In genomic region chr6:32128751-32129296, GRCh38 we compare ENCODE assay signal across 1 cellular context.
TF ChIP-seq lines count a peak whose summit lies in the region.

No MANE protein-coding gene starts in this region.

TF ChIP-seq in HepG2, 621 proteins besides CTCF, POLR2A, EP300 and RAD21 (continues in another document):
- TF ChIP-seq ZSCAN29 (CRISPR knock-in tag; conservative IDR thresholded peaks at IDR 0.05), result no peak
- no peak for TF ChIP-seq FOXK2 (IDR thresholded peaks at IDR 0.05)
- no peak for TF ChIP-seq ZNF468 (CRISPR knock-in tag; IDR thresholded peaks at IDR 0.05)
- no peak for TF ChIP-seq TFE3 (CRISPR knock-in tag; IDR thresholded peaks at IDR 0.05)
- no peak for TF ChIP-seq ZNF333 (CRISPR knock-in tag; IDR thresholded peaks at IDR 0.05; ENCODE audit: borderline replicate concordance)
- TF ChIP-seq MZF1 (CRISPR knock-in tag; IDR thresholded peaks at IDR 0.05; ENCODE audit: borderline replicate concordance), result 0 out of 2 replicates have a peak, but pooled peaks have one; percentile 21
- peak; percentile 42; the same call in 1 of the 2 replicates for TF ChIP-seq MTA1 (CRISPR knock-in tag; IDR thresholded peaks at IDR 0.05; ENCODE audit: borderline replicate concordance)
- peak; percentile 37; the same call in 1 of the 2 replicates for TF ChIP-seq ZBTB4 (CRISPR knock-in tag; IDR thresholded peaks at IDR 0.05; ENCODE audit: borderline replicate concordance)
- TF ChIP-seq SAP130 (CRISPR knock-in tag; IDR thresholded peaks at IDR 0.05; ENCODE audit: low read depth), result no peak
- no peak for TF ChIP-seq ZFP91 (CRISPR knock-in tag; IDR thresholded peaks at IDR 0.05; ENCODE audit: borderline replicate concordance)
- no peak for TF ChIP-seq HOXA9 (CRISPR knock-in tag; IDR thresholded peaks at IDR 0.05; ENCODE audit: borderline replicate concordance)
- no peak for TF ChIP-seq MIXL1 (CRISPR knock-in tag; IDR thresholded peaks at IDR 0.05)
- TF ChIP-seq ZNF678 (CRISPR knock-in tag; IDR thresholded peaks at IDR 0.05), result no peak
- 0 out of 2 replicates have a peak, but pooled peaks have one; percentile 5 for TF ChIP-seq ZNF556 (CRISPR knock-in tag; IDR thresholded peaks at IDR 0.05; ENCODE audit: borderline replicate concordance)
- TF ChIP-seq MLX (CRISPR knock-in tag; IDR thresholded peaks at IDR 0.05), result no peak
- 0 out of 2 replicates have a peak, but pooled peaks have one; percentile 28 for TF ChIP-seq ZNF230 (CRISPR knock-in tag; IDR thresholded peaks at IDR 0.05)
- no peak for TF ChIP-seq TAF15 (IDR thresholded peaks at IDR 0.05; ENCODE audit: low read depth, low read length, poor library complexity, severe bottlenecking)
- TF ChIP-seq ASH2L (IDR thresholded peaks at IDR 0.05; ENCODE audit: insufficient read length, low read depth, low read length), result no peak
- no peak for TF ChIP-seq GTF2F1 (IDR thresholded peaks at IDR 0.05; ENCODE audit: low read length)
- TF ChIP-seq TOPORS (CRISPR knock-in tag; IDR thresholded peaks at IDR 0.05), result no peak
- TF ChIP-seq HDAC6 (IDR thresholded peaks at IDR 0.05; ENCODE audit: low read depth, low read length), result no peak
- no peak for TF ChIP-seq SIN3B (IDR thresholded peaks at IDR 0.05; ENCODE audit: low read length)
- TF ChIP-seq PREB (CRISPR knock-in tag; IDR thresholded peaks at IDR 0.05), result no peak
- no peak for TF ChIP-seq ZNF337 (CRISPR knock-in tag; IDR thresholded peaks at IDR 0.05; ENCODE audit: borderline replicate concordance, low read depth)
- TF ChIP-seq JUN (CRISPR knock-in tag; IDR thresholded peaks at IDR 0.05), result no peak
- TF ChIP-seq NR0B2 (CRISPR knock-in tag; IDR thresholded peaks at IDR 0.05), result 0 out of 2 replicates have a peak, but pooled peaks have one; percentile 33
- TF ChIP-seq KDM5B (CRISPR knock-in tag; IDR thresholded peaks at IDR 0.05; ENCODE audit: borderline replicate concordance), result peak; percentile 52
- TF ChIP-seq RFX5 (IDR thresholded peaks at IDR 0.05; ENCODE audit: low read depth, low read length), result peak; percentile 87
- TF ChIP-seq ZNF557 (CRISPR knock-in tag; IDR thresholded peaks at IDR 0.05), result no peak
- no peak for TF ChIP-seq CREBL2 (CRISPR knock-in tag; IDR thresholded peaks at IDR 0.05; ENCODE audit: borderline replicate concordance)
- no peak for TF ChIP-seq ZNF597 (CRISPR knock-in tag; IDR thresholded peaks at IDR 0.05)
- TF ChIP-seq HNRNPH1 (optimal IDR thresholded peaks at IDR 0.05; ENCODE audit: low read depth, low read length), result no peak
- TF ChIP-seq ZNF432 (CRISPR knock-in tag; IDR thresholded peaks at IDR 0.05; ENCODE audit: borderline replicate concordance), result no peak
- peak; percentile 55; the same call in 1 of the 2 replicates for TF ChIP-seq ZNF280B (CRISPR knock-in tag; IDR thresholded peaks at IDR 0.05; ENCODE audit: borderline replicate concordance)
- TF ChIP-seq ZNF34 (CRISPR knock-in tag; IDR thresholded peaks at IDR 0.05; ENCODE audit: borderline replicate concordance), result no peak
- no peak for TF ChIP-seq ELF4 (CRISPR knock-in tag; IDR thresholded peaks at IDR 0.05; ENCODE audit: borderline replicate concordance)
- no peak for TF ChIP-seq ARNTL (CRISPR knock-in tag; IDR thresholded peaks at IDR 0.05)
- no peak for TF ChIP-seq ZNF138 (CRISPR knock-in tag; IDR thresholded peaks at IDR 0.05; ENCODE audit: low read depth)
- no peak for TF ChIP-seq ARID4A (CRISPR knock-in tag; IDR thresholded peaks at IDR 0.05; ENCODE audit: borderline replicate concordance)
- no peak for TF ChIP-seq KDM4B (CRISPR knock-in tag; IDR thresholded peaks at IDR 0.05)
- TF ChIP-seq ATF7 (IDR thresholded peaks at IDR 0.05), result no peak
- no peak for TF ChIP-seq ATF7 (CRISPR knock-in tag; IDR thresholded peaks at IDR 0.05)
- TF ChIP-seq U2AF2 (IDR thresholded peaks at IDR 0.05; ENCODE audit: low read depth, low read length), result no peak
- TF ChIP-seq ZNF747 (CRISPR knock-in tag; IDR thresholded peaks at IDR 0.05; ENCODE audit: borderline replicate concordance), result no peak
- TF ChIP-seq TRIM24 (CRISPR knock-in tag; IDR thresholded peaks at IDR 0.05), result no peak
- TF ChIP-seq CAMTA2 (CRISPR knock-in tag; IDR thresholded peaks at IDR 0.05; ENCODE audit: borderline replicate concordance), result 0 out of 2 replicates have a peak, but pooled peaks have one; percentile 41
- no peak for TF ChIP-seq SP2 (CRISPR knock-in tag; IDR thresholded peaks at IDR 0.05)
- no peak for TF ChIP-seq ZNF746 (CRISPR knock-in tag; IDR thresholded peaks at IDR 0.05)
- TF ChIP-seq MATR3 (CRISPR knock-in tag; IDR thresholded peaks at IDR 0.05), result no peak
- TF ChIP-seq ZNF234 (CRISPR knock-in tag; conservative IDR thresholded peaks at IDR 0.05), result no peak
- peak; percentile 48; the same call in 1 of the 2 replicates for TF ChIP-seq ZNF891 (CRISPR knock-in tag; IDR thresholded peaks at IDR 0.05)
- no peak for TF ChIP-seq ZNF564 (CRISPR knock-in tag; IDR thresholded peaks at IDR 0.05)
- TF ChIP-seq MYPOP (CRISPR knock-in tag; IDR thresholded peaks at IDR 0.05), result no peak
- TF ChIP-seq ZNF883 (CRISPR knock-in tag; IDR thresholded peaks at IDR 0.05; ENCODE audit: not compliant biosample characterization), result peak; percentile 7
